Comparison of ENCODE assay signal across 9 cellular contexts in the genomic region with DNA sequence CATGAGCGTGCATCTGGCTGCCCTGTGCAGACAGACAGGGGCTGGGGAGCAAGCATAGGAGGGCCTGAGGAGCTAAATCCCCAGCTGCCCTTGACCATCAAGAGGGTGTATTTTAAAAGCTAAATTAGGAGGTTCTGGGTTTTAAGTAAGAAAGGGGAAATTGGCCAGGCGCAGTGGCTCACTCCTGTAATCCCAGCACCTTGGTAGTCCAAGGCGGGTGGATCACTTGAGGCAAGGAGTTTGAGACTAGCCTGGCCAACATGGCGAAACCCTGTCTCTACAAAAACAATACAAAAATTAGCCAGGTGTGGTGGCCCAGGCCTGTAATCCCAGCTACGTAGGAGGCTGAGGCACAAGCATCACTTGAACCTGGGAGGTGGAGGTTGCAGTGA. TPM values are rescaled to one million over a fixed set of nuclear protein-coding genes. Genes with fewer than 3 reads are reported as not detected.
DNase-seq lines count a peak whose midpoint lies in the region; ATAC-seq and TF ChIP-seq lines count a peak whose summit lies in the region.
"Had no signal": no experiment of that assay in that cellular context is flagged by ENCODE, and none has a peak within 500 bp of the region (broad histone marks: within the 10 kb centered on the region; RNA-seq: fewer than 3 reads in every experiment).

No MANE protein-coding gene starts in this region.

- no peak overlapping the region for H3K27ac ChIP-seq in liver (ENCODE audit: low read depth in 1 of 2, low read length in 2 of 2)
- no peak overlapping the region for H3K27ac ChIP-seq in upper lobe of right lung

- TF ChIP-seq RAD21 in liver (IDR thresholded peaks at IDR 0.05) = no peak

- H3K4me1 Mint-ChIP-seq in activated naive CD4-positive, alpha-beta T cell treated with anti-CD3 and anti-CD28 coated beads, Interleukin-2, amount 50 U/mL, for 24 hours = peaks cover 47% of the 10 kb centered on the region
- peaks cover 47% of the 10 kb centered on the region for H3K4me1 Mint-ChIP-seq in activated CD8-positive, alpha-beta T cell treated with anti-CD3 and anti-CD28 coated beads for 36 hours (ENCODE audit: low read depth)
- peaks cover 52% of the 10 kb centered on the region for H3K4me1 Mint-ChIP-seq in stimulated activated naive CD8-positive, alpha-beta T cell treated with anti-CD3 and anti-CD28 coated beads, Interleukin-15, amount 100 ng/mL, for 72 hours

- no peak overlapping the region for H3K9ac ChIP-seq in liver (ENCODE audit: low read depth in 1 of 2, low read length in 2 of 2)

- CTCF ChIA-PET in activated CD8-positive, alpha-beta T cell treated with anti-CD3 and anti-CD28 coated beads for 36 hours (lab: Charles Lee) = interaction anchor here (0.7 to 5.5 kb wide), 6 partner anchors 9 to 152 kb away, joined by 3 to 70 read pairs (median 4); no protein-coding TSS in a partner anchor

- H3K27me3 Mint-ChIP-seq in activated naive CD4-positive, alpha-beta T cell treated with anti-CD3 and anti-CD28 coated beads, Interleukin-2, amount 50 U/mL, for 24 hours = no peaks in the 10 kb centered on the region
- no peaks in the 10 kb centered on the region for H3K27me3 Mint-ChIP-seq in activated CD8-positive, alpha-beta T cell treated with anti-CD3 and anti-CD28 coated beads for 36 hours
- H3K27me3 Mint-ChIP-seq in stimulated activated naive CD8-positive, alpha-beta T cell treated with anti-CD3 and anti-CD28 coated beads, Interleukin-15, amount 100 ng/mL, for 72 hours = no peaks in the 10 kb centered on the region

- DNase-seq in activated naive CD4-positive, alpha-beta T cell treated with Interleukin-2 at 50 U/mL for 16 hours = no peak
- no peak for DNase-seq in activated CD8-positive, alpha-beta T cell treated with anti-CD3 and anti-CD28 coated beads for 36 hours
- no peak for DNase-seq in stimulated activated naive CD8-positive, alpha-beta T cell treated with anti-CD3 and anti-CD28 coated beads, Interleukin-15, amount 100 ng/mL, for 72 hours
- DNase-seq in HuH-7.5 (ENCODE audit: low spot score) (no peak), upper lobe of right lung (no peak)
- DNase-seq: kidney glomerular epithelial cell had no signal

- peaks cover 7% of the 10 kb centered on the region for H3K36me3 Mint-ChIP-seq in activated naive CD4-positive, alpha-beta T cell treated with anti-CD3 and anti-CD28 coated beads, Interleukin-2, amount 50 U/mL, for 24 hours
- peaks cover 25% of the 10 kb centered on the region for H3K36me3 Mint-ChIP-seq in activated CD8-positive, alpha-beta T cell treated with anti-CD3 and anti-CD28 coated beads for 36 hours (ENCODE audit: low read depth)

- no peak overlapping the region for H3K27ac Mint-ChIP-seq in activated naive CD4-positive, alpha-beta T cell treated with anti-CD3 and anti-CD28 coated beads, Interleukin-2, amount 50 U/mL, for 24 hours
- H3K27ac Mint-ChIP-seq in activated CD8-positive, alpha-beta T cell treated with anti-CD3 and anti-CD28 coated beads for 36 hours = peak overlapping the region; percentile 87
- H3K27ac Mint-ChIP-seq in stimulated activated naive CD8-positive, alpha-beta T cell treated with anti-CD3 and anti-CD28 coated beads, Interleukin-15, amount 100 ng/mL, for 72 hours = no peak overlapping the region

- H3K9me3 ChIP-seq in liver (ENCODE audit: control insufficient read depth in 4 of 4, low read length in 3 of 4) (no peaks in the 10 kb centered on the region), upper lobe of right lung (no peaks in the 10 kb centered on the region)

- WGBS in liver = 84% methylated on average over 5 of the region's 5 CpGs

- H3K4me3 ChIP-seq in liver (ENCODE audit: low read depth in 1 of 3, low read length in 3 of 3) = no peak overlapping the region
- no peak overlapping the region for H3K4me3 ChIP-seq in upper lobe of right lung

- no peaks in the 10 kb centered on the region for H3K27me3 ChIP-seq in liver (ENCODE audit: control insufficient read depth in 4 of 4, insufficient read depth in 4 of 4, low read length in 3 of 4)
- H3K27me3 ChIP-seq in upper lobe of right lung = no peaks in the 10 kb centered on the region

- intact Hi-C loops in activated CD8-positive, alpha-beta T cell treated with anti-CD3 and anti-CD28 coated beads for 36 hours (cut with micrococcal nuclease) = loop anchor here (5.0 kb wide), 2 partner anchors 41 to 44 kb away; a partner anchor contains a TSS
- intact Hi-C loops in upper lobe of right lung (cut with DNase I) = no loop called here

- H3K9me3 Mint-ChIP-seq in activated naive CD4-positive, alpha-beta T cell treated with anti-CD3 and anti-CD28 coated beads, Interleukin-2, amount 50 U/mL, for 24 hours = no peaks in the 10 kb centered on the region
- peaks cover 12% of the 10 kb centered on the region for H3K9me3 Mint-ChIP-seq in activated CD8-positive, alpha-beta T cell treated with anti-CD3 and anti-CD28 coated beads for 36 hours
- peaks cover 0 to 2% of the 10 kb centered on the region in 2 donors for H3K9me3 Mint-ChIP-seq in stimulated activated naive CD8-positive, alpha-beta T cell treated with anti-CD3 and anti-CD28 coated beads, Interleukin-15, amount 100 ng/mL, for 72 hours

- H3K4me1 ChIP-seq in liver (ENCODE audit: control insufficient read depth in 4 of 4, insufficient read depth in 4 of 4, low read length in 3 of 4) = no peaks in the 10 kb centered on the region
- peaks cover 11% of the 10 kb centered on the region for H3K4me1 ChIP-seq in upper lobe of right lung

- TF ChIP-seq CTCF in activated CD8-positive, alpha-beta T cell treated with anti-CD3 and anti-CD28 coated beads for 36 hours (IDR thresholded peaks at IDR 0.05) = no peak
- no peak for TF ChIP-seq CTCF in liver (IDR thresholded peaks at IDR 0.05; ENCODE audit: low read depth, low read length, missing input control)
- no peak for TF ChIP-seq CTCF in upper lobe of right lung (IDR thresholded peaks at IDR 0.05)

- H3K36me3 ChIP-seq in liver (ENCODE audit: control insufficient read depth in 4 of 4, insufficient read depth in 3 of 4, low read depth in 1 of 4, low read length in 3 of 4) = peaks cover 0 to 12% (median 5%) of the 10 kb centered on the region in 4 donors
- H3K36me3 ChIP-seq in upper lobe of right lung = peaks cover 15% of the 10 kb centered on the region

- POLR2A ChIA-PET in activated CD8-positive, alpha-beta T cell treated with anti-CD3 and anti-CD28 coated beads for 36 hours (lab: Charles Lee) = interaction anchor here (0.7 to 1.7 kb wide), 8 partner anchors 11 to 95 kb away, joined by 3 to 6 read pairs (median 3); a partner anchor contains a TSS

- peak overlapping the region; percentile 78 for H3K4me3 Mint-ChIP-seq in activated naive CD4-positive, alpha-beta T cell treated with anti-CD3 and anti-CD28 coated beads, Interleukin-2, amount 50 U/mL, for 24 hours
- peak overlapping the region; percentile 63 for H3K4me3 Mint-ChIP-seq in activated CD8-positive, alpha-beta T cell treated with anti-CD3 and anti-CD28 coated beads for 36 hours
- H3K4me3 Mint-ChIP-seq in stimulated activated naive CD8-positive, alpha-beta T cell treated with anti-CD3 and anti-CD28 coated beads, Interleukin-15, amount 100 ng/mL, for 72 hours = peak overlapping the region; percentile 65 to 73

- ATAC-seq in activated CD8-positive, alpha-beta T cell treated with anti-CD3 and anti-CD28 coated beads for 36 hours = no peak
- no peak for ATAC-seq in stimulated activated naive CD8-positive, alpha-beta T cell treated with anti-CD3 and anti-CD28 coated beads, Interleukin-15, amount 100 ng/mL, for 72 hours
- no peak for ATAC-seq in upper lobe of right lung
- ATAC-seq in GM21526 (IDR thresholded peaks at IDR 0.05; ENCODE audit: low FRiP score, unreplicated experiment) = no peak

TF ChIP-seq in liver, 16 proteins besides CTCF, POLR2A, EP300 and RAD21:
- TF ChIP-seq RXRA (IDR thresholded peaks at IDR 0.05) = no peak
- TF ChIP-seq NR2F2 (IDR thresholded peaks at IDR 0.05) = peak; percentile 6

RNA-seq across cellular contexts. Expression of a gene that starts 27.8 kb away (rescaled TPM):
- 10 to 100 TPM; 52.2 to 53.8 TPM for total RNA-seq in activated CD8-positive, alpha-beta T cell treated with anti-CD3 and anti-CD28 coated beads for 36 hours
- total RNA-seq in liver = 10 to 100 TPM; 24.0 to 31.2 TPM
- polyA plus RNA-seq in liver = 10 to 100 TPM; 32.3 to 32.4 TPM
- total RNA-seq in upper lobe of right lung = 157 TPM

RNA-seq across cellular contexts. Expression of a gene that starts 40.5 kb away (rescaled TPM):
- 10 to 100 TPM; 65.7 to 70.3 TPM for total RNA-seq in activated CD8-positive, alpha-beta T cell treated with anti-CD3 and anti-CD28 coated beads for 36 hours
- total RNA-seq in liver (1 to 10 TPM; 4.7 to 5.1 TPM), upper lobe of right lung (12.4 TPM)
- polyA plus RNA-seq in liver = 1 to 10 TPM; 2.2 to 4.0 TPM

RNA-seq across cellular contexts. Expression of a gene that starts 56.1 kb away (rescaled TPM):
- 10 to 100 TPM; 23.8 to 24.7 TPM for total RNA-seq in activated CD8-positive, alpha-beta T cell treated with anti-CD3 and anti-CD28 coated beads for 36 hours
- total RNA-seq in liver (100 to 1,000 TPM in 1 of 2 donors, 10 to 100 TPM in 1; 11.5 to 124 TPM), upper lobe of right lung (20.6 TPM)
- 100 to 1,000 TPM in 1 of 2 donors, 10 to 100 TPM in 1; 61.7 to 127 TPM for polyA plus RNA-seq in liver
